ENCODE assay signal across 3 cellular contexts in genomic region chr2:175317741-175318140, GRCh38.
TF ChIP-seq lines count a peak whose summit lies in the region.

No MANE protein-coding gene starts in this region.

TF ChIP-seq in GM12878, 131 proteins besides CTCF, POLR2A, EP300 and RAD21:
- no peak for TF ChIP-seq TBL1XR1 (IDR thresholded peaks at IDR 0.05; ENCODE audit: low read depth, low read length)
- no peak for TF ChIP-seq PAX8 (IDR thresholded peaks at IDR 0.05)
- no peak for TF ChIP-seq USF1 (IDR thresholded peaks at IDR 0.05; ENCODE audit: borderline replicate concordance, extremely low read length, insufficient read depth, low read depth, low read length)
- TF ChIP-seq FOXK2 (IDR thresholded peaks at IDR 0.05) = no peak
- TF ChIP-seq HCFC1 (IDR thresholded peaks at IDR 0.05; ENCODE audit: low read length) = no peak
- no peak for TF ChIP-seq GABPA (IDR thresholded peaks at IDR 0.05; ENCODE audit: low read depth)
- no peak for TF ChIP-seq IKZF2 (IDR thresholded peaks at IDR 0.05)
- no peak for TF ChIP-seq NBN (IDR thresholded peaks at IDR 0.05)
- no peak for TF ChIP-seq YY1 (IDR thresholded peaks at IDR 0.05; ENCODE audit: low read depth, low read length)
- TF ChIP-seq TCF7 (IDR thresholded peaks at IDR 0.05; ENCODE audit: borderline replicate concordance) = no peak
- no peak for TF ChIP-seq GATAD2B (conservative IDR thresholded peaks at IDR 0.05; ENCODE audit: low read depth)
- no peak for TF ChIP-seq KDM1A (IDR thresholded peaks at IDR 0.05; ENCODE audit: borderline replicate concordance)
- TF ChIP-seq SPI1 (IDR thresholded peaks at IDR 0.05; ENCODE audit: borderline replicate concordance, insufficient read depth, low read depth, low read length) = no peak
- no peak for TF ChIP-seq IRF4 (IDR thresholded peaks at IDR 0.05; ENCODE audit: low read depth, low read length)
- TF ChIP-seq JUND (IDR thresholded peaks at IDR 0.05; ENCODE audit: low read depth, low read length) = no peak

TF ChIP-seq in H1, 55 proteins besides CTCF, POLR2A, EP300 and RAD21:
- TF ChIP-seq EZH2 (IDR thresholded peaks at IDR 0.05; ENCODE audit: low read depth, low read length, severe bottlenecking) = no peak
- no peak for TF ChIP-seq HDAC2 (IDR thresholded peaks at IDR 0.05; ENCODE audit: borderline replicate concordance in 1 of 2, low read depth in 2 of 2, low read length in 2 of 2)
- no peak for TF ChIP-seq BRCA1 (IDR thresholded peaks at IDR 0.05; ENCODE audit: low read depth, low read length)
- TF ChIP-seq POU5F1 (IDR thresholded peaks at IDR 0.05; ENCODE audit: low read depth, low read length) = no peak
- no peak for TF ChIP-seq BCL11A (IDR thresholded peaks at IDR 0.05; ENCODE audit: low read depth in 2 of 2, low read length in 2 of 2)
- TF ChIP-seq ATF2 (IDR thresholded peaks at IDR 0.05; ENCODE audit: low read length) = no peak
- TF ChIP-seq SRF (IDR thresholded peaks at IDR 0.05; ENCODE audit: low read depth, low read length) = no peak
- no peak for TF ChIP-seq RBBP5 (IDR thresholded peaks at IDR 0.05; ENCODE audit: borderline replicate concordance, low read depth, low read length)
- TF ChIP-seq CREB1 (IDR thresholded peaks at IDR 0.05) = no peak
- TF ChIP-seq SP1 (IDR thresholded peaks at IDR 0.05; ENCODE audit: low read depth, low read length) = no peak
- TF ChIP-seq CTBP2 (IDR thresholded peaks at IDR 0.05; ENCODE audit: borderline replicate concordance, insufficient read depth, insufficient read length, low read length) = no peak
- TF ChIP-seq KDM5A (IDR thresholded peaks at IDR 0.05; ENCODE audit: low read length) = no peak
- TF ChIP-seq PHF8 (conservative IDR thresholded peaks at IDR 0.05; ENCODE audit: low read depth, low read length) = no peak
- no peak for TF ChIP-seq CBX8 (IDR thresholded peaks at IDR 0.05; ENCODE audit: borderline replicate concordance, low read depth, low read length)
- no peak for TF ChIP-seq JUND (IDR thresholded peaks at IDR 0.05; ENCODE audit: low read length)

TF ChIP-seq in SK-N-SH, 30 proteins besides CTCF, POLR2A, EP300 and RAD21:
- TF ChIP-seq SIN3A (IDR thresholded peaks at IDR 0.05; ENCODE audit: borderline replicate concordance, low read depth, low read length) (no peak), SMC3 (IDR thresholded peaks at IDR 0.05; ENCODE audit: low read depth, low read length) (no peak), MAX (IDR thresholded peaks at IDR 0.05; ENCODE audit: low read depth) (no peak), RCOR1 (IDR thresholded peaks at IDR 0.05; ENCODE audit: low read length) (no peak), JUND (IDR thresholded peaks at IDR 0.05) (no peak), USF1 (IDR thresholded peaks at IDR 0.05; ENCODE audit: borderline replicate concordance, low read depth) (no peak), REST (IDR thresholded peaks at IDR 0.05; ENCODE audit: low read depth, low read length) (no peak), FOSL2 (IDR thresholded peaks at IDR 0.05; ENCODE audit: borderline replicate concordance, low read depth) (no peak)
TF ChIP-seq in SK-N-SH: peak in this region for 0.
